18 cellular contexts compared by ENCODE assay signal in genomic region chr1:38283736-38284470, GRCh38.
"Had no signal": no experiment of that assay in that cellular context is flagged by ENCODE, and none has a peak within 500 bp of the region (broad histone marks: within the 10 kb centered on the region; RNA-seq: fewer than 3 reads in every experiment).

No MANE protein-coding gene starts in this region.

- DNase-seq: activated CD4-positive, alpha-beta T cell treated with anti-CD3 and anti-CD28 coated beads, Interleukin-2, amount 50 U/mL, for 1 hour; activated CD4-positive, CD25-positive, alpha-beta regulatory T cell treated with anti-CD3 and anti-CD28 coated beads, Interleukin-2, amount 50 U/mL, for 72 hours; activated gamma-delta T cell treated with Interleukin-2 at 50 U/mL for 16 hours; adrenal gland; dermis blood vessel endothelial cell; foreskin keratinocyte; hippocampal formation; left colon; lower lobe of right lung; midbrain; stimulated activated CD4-positive, alpha-beta T cell treated with anti-CD3 and anti-CD28 coated beads, Interleukin-4, amount 100 ng/mL, for 24 hours; testis; upper lobe of left lung had no signal

- H3K27ac ChIP-seq: epithelial cell of prostate, foreskin keratinocyte, lower lobe of right lung, testis, upper lobe of left lung had no signal

- ATAC-seq: activated naive CD4-positive, alpha-beta T cell treated with anti-CD3 and anti-CD28 coated beads, Interleukin-2, amount 50 U/mL, for 72 hours; foreskin keratinocyte; left colon; lower lobe of right lung; sciatic nerve; stimulated activated effector memory CD8-positive, alpha-beta T cell treated with anti-CD3 and anti-CD28 coated beads, Interleukin-12 subunit alpha, Interleukin-12 subunit beta, amount 100 ng/mL, for 72 hours had no signal

- H3K9me3 ChIP-seq: adrenal gland, lower lobe of right lung, testis had no signal

- H3K36me3 ChIP-seq: adrenal gland, lower lobe of right lung, upper lobe of left lung had no signal

- H3K27me3 ChIP-seq: adrenal gland, foreskin keratinocyte, testis, upper lobe of left lung had no signal

- H3K4me3 ChIP-seq: adrenal gland, lower lobe of right lung, smooth muscle cell, testis, upper lobe of left lung had no signal

- H3K4me2 ChIP-seq: smooth muscle cell had no signal
